Comparison of ENCODE assay signal across 32 cellular contexts in genomic region chr4:160193787-160194186, GRCh38.
"Had no signal": no experiment of that assay in that cellular context is flagged by ENCODE, and none has a peak within 500 bp of the region (broad histone marks: within the 10 kb centered on the region; RNA-seq: fewer than 3 reads in every experiment).

No MANE protein-coding gene starts in this region.

- ATAC-seq: naive thymus-derived CD8-positive, alpha-beta T cell; natural killer cell treated with Interleukin-12 subunit alpha and Interleukin-12 subunit beta and Interleukin-15 and Interleukin-18, amount 100 ng/mL, for 72 hours; psoas muscle; right cardiac atrium; right lobe of liver; stimulated activated memory B cell treated with anti-CD40 and anti-IgM and Interleukin-4, amounts not matched to agents 10 μg/mL and 1 μg/mL and 100 μg/mL, for 72 hours; stimulated activated naive CD8-positive, alpha-beta T cell treated with anti-CD3 and anti-CD28 coated beads, Interleukin-15, amount 100 ng/mL, for 72 hours; stimulated activated naive CD8-positive, alpha-beta T cell treated with anti-CD3 and anti-CD28 coated beads, Interleukin-15, Interleukin-2, amounts not matched to agents 100 U/mL and 50 U/mL, for 24 hours; upper lobe of right lung had no signal

- H3K27me3 Mint-ChIP-seq: naive thymus-derived CD8-positive, alpha-beta T cell; natural killer cell treated with Interleukin-12 subunit alpha and Interleukin-12 subunit beta and Interleukin-15 and Interleukin-18, amount 100 ng/mL, for 72 hours; progenitor cell of endocrine pancreas; stimulated activated memory B cell treated with anti-CD40 and anti-IgM and Interleukin-4, amounts not matched to agents 10 μg/mL and 1 μg/mL and 100 μg/mL, for 72 hours; stimulated activated naive CD8-positive, alpha-beta T cell treated with anti-CD3 and anti-CD28 coated beads, Interleukin-15, amount 100 ng/mL, for 72 hours; type B pancreatic cell had no signal

- H3K4me1 Mint-ChIP-seq: naive thymus-derived CD8-positive, alpha-beta T cell; nephron progenitor cell; neural crest cell; stimulated activated memory B cell treated with anti-CD40 and anti-IgM and Interleukin-4, amounts not matched to agents 10 μg/mL and 1 μg/mL and 100 μg/mL, for 72 hours; stimulated activated naive CD8-positive, alpha-beta T cell treated with anti-CD3 and anti-CD28 coated beads, Interleukin-15, amount 100 ng/mL, for 72 hours had no signal

- H3K4me1 ChIP-seq: parathyroid adenoma, psoas muscle, right lobe of liver, spleen, suprapubic skin, testis, tibial artery, transverse colon, upper lobe of right lung, uterus had no signal

- H3K4me2 ChIP-seq: smooth muscle cell had no signal

- H3K27me3 ChIP-seq: ovary, right lobe of liver, spleen, suprapubic skin, testis, tibial artery, transverse colon, upper lobe of right lung, uterus had no signal

- H3K79me2 ChIP-seq: parathyroid adenoma had no signal

- H3K9ac ChIP-seq: parathyroid adenoma had no signal

- H3K27ac ChIP-seq: ovary, parathyroid adenoma, psoas muscle, right lobe of liver, skin epidermis, spleen, suprapubic skin, testis, tibial artery, transverse colon, upper lobe of right lung, uterus had no signal

- H3K4me3 ChIP-seq: ovary, psoas muscle, right lobe of liver, skin epidermis, smooth muscle cell, spleen, suprapubic skin, testis, tibial artery, transverse colon, upper lobe of right lung, uterus had no signal

- H3K27ac Mint-ChIP-seq: naive thymus-derived CD8-positive, alpha-beta T cell; natural killer cell treated with Interleukin-12 subunit alpha and Interleukin-12 subunit beta and Interleukin-15 and Interleukin-18, amount 100 ng/mL, for 72 hours; nephron progenitor cell; progenitor cell of endocrine pancreas; stimulated activated memory B cell treated with anti-CD40 and anti-IgM and Interleukin-4, amounts not matched to agents 10 μg/mL and 1 μg/mL and 100 μg/mL, for 72 hours; stimulated activated naive CD8-positive, alpha-beta T cell treated with anti-CD3 and anti-CD28 coated beads, Interleukin-15, amount 100 ng/mL, for 72 hours; type B pancreatic cell had no signal

- H3K9me3 ChIP-seq: ovary, psoas muscle, right lobe of liver, suprapubic skin, testis, tibial artery, transverse colon, upper lobe of right lung, uterus had no signal

- DNase-seq: naive thymus-derived CD8-positive, alpha-beta T cell; nephron progenitor cell; occipital lobe; ovary; posterior cingulate gyrus; psoas muscle; right lobe of liver; stimulated activated CD4-positive, alpha-beta T cell treated with anti-CD3 and anti-CD28 coated beads, Interleukin-12 subunit alpha, Interleukin-12 subunit beta, amount 100 ng/mL, for 4 hours; stimulated activated CD4-positive, alpha-beta T cell treated with anti-CD3 and anti-CD28 coated beads, Interleukin-1b, Interleukin-23, amount 100 ng/mL, for 48 hours; stimulated activated CD4-positive, alpha-beta T cell treated with anti-CD3 and anti-CD28 coated beads, Interleukin-4, amount 100 ng/mL, for 1 hour; stimulated activated CD4-positive, alpha-beta T cell treated with anti-CD3 and anti-CD28 coated beads, Interleukin-4, amount 100 ng/mL, for 4 hours; stimulated activated CD8-positive, alpha-beta memory T cell treated with anti-CD3 and anti-CD28 coated beads, Interleukin-4, amount 100 ng/mL, for 48 hours; stimulated activated naive CD4-positive, alpha-beta T cell; stimulated activated naive CD8-positive, alpha-beta T cell treated with anti-CD3 and anti-CD28 coated beads, Interleukin-15, amount 100 ng/mL, for 72 hours; stimulated activated naive CD8-positive, alpha-beta T cell treated with anti-CD3 and anti-CD28 coated beads, Interleukin-15, Interleukin-2, amounts not matched to agents 100 U/mL and 50 U/mL, for 24 hours; substantia nigra; testis; tibial artery; transverse colon; upper lobe of right lung; uterus had no signal

- H3K4me3 Mint-ChIP-seq: naive thymus-derived CD8-positive, alpha-beta T cell; natural killer cell treated with Interleukin-12 subunit alpha and Interleukin-12 subunit beta and Interleukin-15 and Interleukin-18, amount 100 ng/mL, for 72 hours; nephron progenitor cell; neural crest cell; stimulated activated memory B cell treated with anti-CD40 and anti-IgM and Interleukin-4, amounts not matched to agents 10 μg/mL and 1 μg/mL and 100 μg/mL, for 72 hours; stimulated activated naive CD8-positive, alpha-beta T cell treated with anti-CD3 and anti-CD28 coated beads, Interleukin-15, amount 100 ng/mL, for 72 hours; type B pancreatic cell had no signal

- H3K9me3 Mint-ChIP-seq: nephron progenitor cell; neural crest cell; stimulated activated memory B cell treated with anti-CD40 and anti-IgM and Interleukin-4, amounts not matched to agents 10 μg/mL and 1 μg/mL and 100 μg/mL, for 72 hours; stimulated activated naive CD8-positive, alpha-beta T cell treated with anti-CD3 and anti-CD28 coated beads, Interleukin-15, amount 100 ng/mL, for 72 hours; type B pancreatic cell had no signal

- H2AFZ ChIP-seq: parathyroid adenoma had no signal

- H3K36me3 Mint-ChIP-seq: naive thymus-derived CD8-positive, alpha-beta T cell; natural killer cell treated with Interleukin-12 subunit alpha and Interleukin-12 subunit beta and Interleukin-15 and Interleukin-18, amount 100 ng/mL, for 72 hours; stimulated activated memory B cell treated with anti-CD40 and anti-IgM and Interleukin-4, amounts not matched to agents 10 μg/mL and 1 μg/mL and 100 μg/mL, for 72 hours; type B pancreatic cell had no signal

- H3K36me3 ChIP-seq: ovary, right lobe of liver, spleen, suprapubic skin, tibial artery, transverse colon, upper lobe of right lung, uterus had no signal
